29 cellular contexts compared by ENCODE assay signal in genomic region chr4:6540879-6541278, GRCh38.
"Had no signal": no experiment of that assay in that cellular context is flagged by ENCODE, and none has a peak within 500 bp of the region (broad histone marks: within the 10 kb centered on the region; RNA-seq: fewer than 3 reads in every experiment).

No MANE protein-coding gene starts in this region.

- H3K27ac Mint-ChIP-seq: naive thymus-derived CD8-positive, alpha-beta T cell; natural killer cell treated with Interleukin-12 subunit alpha and Interleukin-12 subunit beta and Interleukin-15 and Interleukin-18, amount 100 ng/mL, for 72 hours; nephron progenitor cell; stimulated activated memory B cell treated with anti-CD40 and anti-IgM and Interleukin-4, amounts not matched to agents 10 μg/mL and 1 μg/mL and 100 μg/mL, for 72 hours; stimulated activated naive CD8-positive, alpha-beta T cell treated with anti-CD3 and anti-CD28 coated beads, Interleukin-15, amount 100 ng/mL, for 72 hours; type B pancreatic cell had no signal

- H3K9me3 ChIP-seq: neutrophil, pancreas, right lobe of liver, testis, uterus had no signal

- ATAC-seq: naive thymus-derived CD8-positive, alpha-beta T cell; natural killer cell treated with Interleukin-12 subunit alpha and Interleukin-12 subunit beta and Interleukin-15 and Interleukin-18, amount 100 ng/mL, for 72 hours; pancreas; psoas muscle; right cardiac atrium; right lobe of liver; stimulated activated memory B cell treated with anti-CD40 and anti-IgM and Interleukin-4, amounts not matched to agents 10 μg/mL and 1 μg/mL and 100 μg/mL, for 72 hours; stimulated activated naive CD8-positive, alpha-beta T cell treated with anti-CD3 and anti-CD28 coated beads, Interleukin-15, amount 100 ng/mL, for 72 hours; stimulated activated naive CD8-positive, alpha-beta T cell treated with anti-CD3 and anti-CD28 coated beads, Interleukin-15, Interleukin-2, amounts not matched to agents 100 U/mL and 50 U/mL, for 24 hours; upper lobe of right lung had no signal

- H3K36me3 Mint-ChIP-seq: naive thymus-derived CD8-positive, alpha-beta T cell; natural killer cell treated with Interleukin-12 subunit alpha and Interleukin-12 subunit beta and Interleukin-15 and Interleukin-18, amount 100 ng/mL, for 72 hours; stimulated activated memory B cell treated with anti-CD40 and anti-IgM and Interleukin-4, amounts not matched to agents 10 μg/mL and 1 μg/mL and 100 μg/mL, for 72 hours; type B pancreatic cell had no signal

- H3K36me3 ChIP-seq: neutrophil, pancreas, right lobe of liver, sigmoid colon, suprapubic skin, tibial artery, transverse colon, upper lobe of right lung, uterus had no signal

- H3K9me3 Mint-ChIP-seq: type B pancreatic cell had no signal

- H3K4me3 Mint-ChIP-seq: naive thymus-derived CD8-positive, alpha-beta T cell; natural killer cell treated with Interleukin-12 subunit alpha and Interleukin-12 subunit beta and Interleukin-15 and Interleukin-18, amount 100 ng/mL, for 72 hours; nephron progenitor cell; neural crest cell; stimulated activated memory B cell treated with anti-CD40 and anti-IgM and Interleukin-4, amounts not matched to agents 10 μg/mL and 1 μg/mL and 100 μg/mL, for 72 hours; stimulated activated naive CD8-positive, alpha-beta T cell treated with anti-CD3 and anti-CD28 coated beads, Interleukin-15, amount 100 ng/mL, for 72 hours; type B pancreatic cell had no signal

- H3K4me1 Mint-ChIP-seq: naive thymus-derived CD8-positive, alpha-beta T cell; nephron progenitor cell; neural crest cell; stimulated activated memory B cell treated with anti-CD40 and anti-IgM and Interleukin-4, amounts not matched to agents 10 μg/mL and 1 μg/mL and 100 μg/mL, for 72 hours; stimulated activated naive CD8-positive, alpha-beta T cell treated with anti-CD3 and anti-CD28 coated beads, Interleukin-15, amount 100 ng/mL, for 72 hours had no signal

- H3K27me3 ChIP-seq: right lobe of liver, testis had no signal

- H3K27ac ChIP-seq: neutrophil, pancreas, psoas muscle, right lobe of liver, sigmoid colon, suprapubic skin, testis, tibial artery, transverse colon, upper lobe of right lung, uterus had no signal

- H3K4me1 ChIP-seq: pancreas, psoas muscle, right lobe of liver, sigmoid colon, suprapubic skin, testis, tibial artery, transverse colon, upper lobe of right lung, uterus had no signal

- H3K4me3 ChIP-seq: pancreas, psoas muscle, right lobe of liver, sigmoid colon, suprapubic skin, testis, tibial artery, transverse colon, upper lobe of right lung, uterus had no signal

- DNase-seq: naive thymus-derived CD8-positive, alpha-beta T cell; nephron progenitor cell; nucleus accumbens; pancreas; psoas muscle; right cardiac atrium; right lobe of liver; sigmoid colon; small intestine; stimulated activated CD4-positive, alpha-beta T cell treated with anti-CD3 and anti-CD28 coated beads, Interleukin-15, amount 100 ng/mL, for 24 hours; stimulated activated CD4-positive, alpha-beta T cell treated with anti-CD3 and anti-CD28 coated beads, Interleukin-2, amount 100 ng/mL, for 24 hours; stimulated activated CD4-positive, alpha-beta T cell treated with anti-CD3 and anti-CD28 coated beads, Interleukin-2, amount 100 ng/mL, for 48 hours; stimulated activated CD4-positive, alpha-beta T cell treated with anti-CD3 and anti-CD28 coated beads, Interleukin-4, amount 100 ng/mL, for 24 hours; stimulated activated CD8-positive, alpha-beta memory T cell treated with anti-CD3 and anti-CD28 coated beads, Interleukin-4, amount 100 ng/mL, for 48 hours; stimulated activated naive CD4-positive, alpha-beta T cell; stimulated activated naive CD8-positive, alpha-beta T cell treated with anti-CD3 and anti-CD28 coated beads, Interleukin-15, amount 100 ng/mL, for 72 hours; stimulated activated naive CD8-positive, alpha-beta T cell treated with anti-CD3 and anti-CD28 coated beads, Interleukin-15, Interleukin-2, amounts not matched to agents 100 U/mL and 50 U/mL, for 24 hours; substantia nigra; testis; tibial artery; transverse colon; upper lobe of right lung; uterus had no signal
